19 cellular contexts compared by ENCODE assay signal in genomic region chr11:72818971-72819370, GRCh38. TPM values are rescaled to one million over a fixed set of nuclear protein-coding genes. Genes with fewer than 3 reads are reported as not detected.
A peak's percentile ranks its signal among the peaks of the same experiment; 100 is the strongest.
DNase-seq lines count a peak whose midpoint lies in the region; ATAC-seq and TF ChIP-seq lines count a peak whose summit lies in the region.
"Had no signal": no experiment of that assay in that cellular context is flagged by ENCODE, and none has a peak within 500 bp of the region (broad histone marks: within the 10 kb centered on the region; RNA-seq: fewer than 3 reads in every experiment).

No MANE protein-coding gene starts in this region.

- H3K27me3 Mint-ChIP-seq in activated CD8-positive, alpha-beta T cell treated with anti-CD3 and anti-CD28 coated beads, Interleukin-2, amount 10 ng/mL, durations not matched to agents 7 days and 5 days (ENCODE audit: low read depth) = no peaks in the 10 kb centered on the region
- H3K27me3 Mint-ChIP-seq in activated CD8-positive, alpha-beta T cell treated with anti-CD3 and anti-CD28 coated beads for 36 hours = no peaks in the 10 kb centered on the region
- no peaks in the 10 kb centered on the region for H3K27me3 Mint-ChIP-seq in CD8-positive, alpha-beta T cell (ENCODE audit: low read depth)
- H3K27me3 Mint-ChIP-seq in T-helper 17 cell = no peaks in the 10 kb centered on the region
- peaks cover 4% of the 10 kb centered on the region for H3K27me3 Mint-ChIP-seq in nephron (ENCODE audit: low read depth)

- no peaks in the 10 kb centered on the region for H3K9me3 ChIP-seq in CD8-positive, alpha-beta T cell (ENCODE audit: low read length)
- no peaks in the 10 kb centered on the region for H3K9me3 ChIP-seq in T-helper 17 cell (ENCODE audit: control insufficient read depth, low read length, poor library complexity, severe bottlenecking)
- H3K9me3 ChIP-seq: BLaER1 treated with 17β-estradiol and CSF1 and Interleukin-3, amounts not matched to agents 10 nM and 100 nM; Caco-2 had no signal

- peaks cover 62% of the 10 kb centered on the region for H3K36me3 Mint-ChIP-seq in activated CD8-positive, alpha-beta T cell treated with anti-CD3 and anti-CD28 coated beads, Interleukin-2, amount 10 ng/mL, durations not matched to agents 7 days and 5 days (ENCODE audit: low read depth)
- H3K36me3 Mint-ChIP-seq in activated CD8-positive, alpha-beta T cell treated with anti-CD3 and anti-CD28 coated beads for 36 hours (ENCODE audit: low read depth) = peaks cover 39% of the 10 kb centered on the region
- peaks cover 54% of the 10 kb centered on the region for H3K36me3 Mint-ChIP-seq in CD8-positive, alpha-beta T cell
- H3K36me3 Mint-ChIP-seq in T-helper 17 cell (ENCODE audit: low read depth) (peaks cover 13% of the 10 kb centered on the region), nephron (ENCODE audit: low read depth) (peaks cover 12% of the 10 kb centered on the region)

- POLR2A ChIA-PET in activated CD8-positive, alpha-beta T cell treated with anti-CD3 and anti-CD28 coated beads, Interleukin-2, amount 10 ng/mL, durations not matched to agents 7 days and 5 days (lab: Charles Lee) = no interaction called here
- POLR2A ChIA-PET in activated CD8-positive, alpha-beta T cell treated with anti-CD3 and anti-CD28 coated beads for 36 hours (lab: Charles Lee) = interaction anchor here (1.3 kb wide), 1 partner anchor 9 kb away, joined by 6 read pairs; no protein-coding TSS in a partner anchor
- POLR2A ChIA-PET in CD8-positive, alpha-beta T cell (lab: Charles Lee) = no interaction called here

- no peaks in the 10 kb centered on the region for H3K27me3 ChIP-seq in CD8-positive, alpha-beta T cell (ENCODE audit: insufficient read depth, low read length)
- H3K27me3 ChIP-seq: BLaER1 treated with 17β-estradiol and CSF1 and Interleukin-3, amounts not matched to agents 10 nM and 100 nM had no signal

- ATAC-seq in activated CD8-positive, alpha-beta T cell treated with anti-CD3 and anti-CD28 coated beads, Interleukin-2, amount 10 ng/mL, durations not matched to agents 7 days and 5 days = no peak
- no peak for ATAC-seq in activated CD8-positive, alpha-beta T cell treated with anti-CD3 and anti-CD28 coated beads for 36 hours
- no peak for ATAC-seq in CD8-positive, alpha-beta T cell
- ATAC-seq in T-helper 17 cell (no peak), HG02798 (IDR thresholded peaks at IDR 0.05; ENCODE audit: poor library complexity, unreplicated experiment) (no peak), HG03095 (IDR thresholded peaks at IDR 0.05; ENCODE audit: unreplicated experiment) (no peak)

- H3K36me3 ChIP-seq in CD8-positive, alpha-beta T cell (ENCODE audit: insufficient read depth, low read length) = peaks cover 32% of the 10 kb centered on the region

- DNase-seq in activated CD8-positive, alpha-beta T cell treated with anti-CD3 and anti-CD28 coated beads, Interleukin-2, amount 10 ng/mL, durations not matched to agents 7 days and 5 days = no peak
- no peak for DNase-seq in activated CD8-positive, alpha-beta T cell treated with anti-CD3 and anti-CD28 coated beads for 36 hours
- no peak for DNase-seq in CD8-positive, alpha-beta T cell
- DNase-seq in T-helper 17 cell = no peak
- DNase-seq in epidermal melanocyte (ENCODE audit: insufficient read length, low spot score) = no peak
- DNase-seq: Caco-2, DMS153, HCEC 1CT, KG1, NCI-H1436, NCI-H2029, NCI-H2171 treated with DMSO at 0.1 percent for 48 hours, NCI-H446 treated with DMSO at 0.1 percent for 48 hours, NCI-H774 had no signal

- no peaks in the 10 kb centered on the region for H3K9me3 Mint-ChIP-seq in activated CD8-positive, alpha-beta T cell treated with anti-CD3 and anti-CD28 coated beads, Interleukin-2, amount 10 ng/mL, durations not matched to agents 7 days and 5 days (ENCODE audit: insufficient read depth)
- no peaks in the 10 kb centered on the region for H3K9me3 Mint-ChIP-seq in activated CD8-positive, alpha-beta T cell treated with anti-CD3 and anti-CD28 coated beads for 36 hours
- H3K9me3 Mint-ChIP-seq in CD8-positive, alpha-beta T cell = no peaks in the 10 kb centered on the region
- no peaks in the 10 kb centered on the region for H3K9me3 Mint-ChIP-seq in nephron

- TF ChIP-seq CTCF in activated CD8-positive, alpha-beta T cell treated with anti-CD3 and anti-CD28 coated beads for 36 hours (IDR thresholded peaks at IDR 0.05) = no peak
- TF ChIP-seq CTCF in CD8-positive, alpha-beta T cell (IDR thresholded peaks at IDR 0.05) = no peak
- no peak for TF ChIP-seq CTCF in nephron (IDR thresholded peaks at IDR 0.05; ENCODE audit: unreplicated experiment in 3 of 3)

- no peak overlapping the region for H3K4me3 ChIP-seq in CD8-positive, alpha-beta T cell (ENCODE audit: low read depth, low read length)

- CTCF ChIA-PET in activated CD8-positive, alpha-beta T cell treated with anti-CD3 and anti-CD28 coated beads, Interleukin-2, amount 10 ng/mL, durations not matched to agents 7 days and 5 days (lab: Charles Lee) = interaction anchor here (0.6 to 1.4 kb wide), 3 partner anchors 11 to 100 kb away, joined by 3 to 5 read pairs (median 4); no protein-coding TSS in a partner anchor
- CTCF ChIA-PET in activated CD8-positive, alpha-beta T cell treated with anti-CD3 and anti-CD28 coated beads for 36 hours (lab: Charles Lee) = interaction anchor here (0.7 to 1.3 kb wide), 2 partner anchors 9 to 26 kb away, joined by 3 to 4 read pairs; no protein-coding TSS in a partner anchor
- CTCF ChIA-PET in CD8-positive, alpha-beta T cell (lab: Charles Lee) = no interaction called here

- H3K4me1 Mint-ChIP-seq in activated CD8-positive, alpha-beta T cell treated with anti-CD3 and anti-CD28 coated beads, Interleukin-2, amount 10 ng/mL, durations not matched to agents 7 days and 5 days (ENCODE audit: low read depth) = peaks cover 39% of the 10 kb centered on the region
- H3K4me1 Mint-ChIP-seq in activated CD8-positive, alpha-beta T cell treated with anti-CD3 and anti-CD28 coated beads for 36 hours (ENCODE audit: low read depth) = peaks cover 23% of the 10 kb centered on the region
- H3K4me1 Mint-ChIP-seq in CD8-positive, alpha-beta T cell (ENCODE audit: low read depth) = peaks cover 27% of the 10 kb centered on the region
- peaks cover 22% of the 10 kb centered on the region for H3K4me1 Mint-ChIP-seq in T-helper 17 cell
- H3K4me1 Mint-ChIP-seq in nephron = peaks cover 8% of the 10 kb centered on the region

- no peak overlapping the region for H3K4me3 Mint-ChIP-seq in activated CD8-positive, alpha-beta T cell treated with anti-CD3 and anti-CD28 coated beads, Interleukin-2, amount 10 ng/mL, durations not matched to agents 7 days and 5 days
- no peak overlapping the region for H3K4me3 Mint-ChIP-seq in activated CD8-positive, alpha-beta T cell treated with anti-CD3 and anti-CD28 coated beads for 36 hours
- no peak overlapping the region for H3K4me3 Mint-ChIP-seq in CD8-positive, alpha-beta T cell
- H3K4me3 Mint-ChIP-seq in T-helper 17 cell (no peak overlapping the region), nephron (peak overlapping the region in 2 of 3 experiments; percentile 1 to 55)

- no peak overlapping the region for H3K27ac ChIP-seq in CD8-positive, alpha-beta T cell (ENCODE audit: low read depth, low read length)
- H3K27ac ChIP-seq: RWPE1 had no signal

- peak overlapping the region; percentile 7 for H3K27ac Mint-ChIP-seq in activated CD8-positive, alpha-beta T cell treated with anti-CD3 and anti-CD28 coated beads, Interleukin-2, amount 10 ng/mL, durations not matched to agents 7 days and 5 days
- H3K27ac Mint-ChIP-seq in activated CD8-positive, alpha-beta T cell treated with anti-CD3 and anti-CD28 coated beads for 36 hours = no peak overlapping the region
- H3K27ac Mint-ChIP-seq in CD8-positive, alpha-beta T cell = peak overlapping the region; percentile 38
- peak overlapping the region; percentile 81 for H3K27ac Mint-ChIP-seq in T-helper 17 cell
- H3K27ac Mint-ChIP-seq in nephron = no peak overlapping the region

- peaks cover 21% of the 10 kb centered on the region for H3K4me1 ChIP-seq in CD8-positive, alpha-beta T cell (ENCODE audit: insufficient read depth, low read length)

- intact Hi-C loops in activated CD8-positive, alpha-beta T cell treated with anti-CD3 and anti-CD28 coated beads for 36 hours (cut with micrococcal nuclease) = no loop called here
- intact Hi-C loops in CD8-positive, alpha-beta T cell (cut with DNase I, micrococcal nuclease) = loop anchor here in 1 of 2 experiments (10.0 kb wide), 2 partner anchors 384 to 1056 kb away; partner anchors contain the start of genes CLPB, COA4 and PAAF1

RNA-seq across cellular contexts. Expression of gene ATG16L2, which starts 4.8 kb away (rescaled TPM):
- total RNA-seq in activated CD8-positive, alpha-beta T cell treated with anti-CD3 and anti-CD28 coated beads, Interleukin-2, amount 10 ng/mL, durations not matched to agents 7 days and 5 days = 100 to 1,000 TPM; 104 to 105 TPM
- 10 to 100 TPM; 70.8 to 71.4 TPM for total RNA-seq in activated CD8-positive, alpha-beta T cell treated with anti-CD3 and anti-CD28 coated beads for 36 hours
- 10 to 100 TPM; 45.7 to 52.8 TPM for total RNA-seq in CD8-positive, alpha-beta T cell
- 100 to 1,000 TPM in 1 of 2 donors, 10 to 100 TPM in 1; 95.4 to 121 TPM for total RNA-seq in T-helper 17 cell

RNA-seq across cellular contexts. Expression of gene STARD10, which starts 25.1 kb away (rescaled TPM):
- total RNA-seq in activated CD8-positive, alpha-beta T cell treated with anti-CD3 and anti-CD28 coated beads, Interleukin-2, amount 10 ng/mL, durations not matched to agents 7 days and 5 days = 1 to 10 TPM; 4.0 to 4.5 TPM
- 1 to 10 TPM; 8.1 to 8.6 TPM for total RNA-seq in activated CD8-positive, alpha-beta T cell treated with anti-CD3 and anti-CD28 coated beads for 36 hours
- total RNA-seq in CD8-positive, alpha-beta T cell = 10 to 100 TPM; 22.1 to 25.1 TPM
- 10 to 100 TPM; 12.9 to 17.7 TPM for total RNA-seq in T-helper 17 cell

Comparison
In these comparisons a context has a peak if more than half of its experiments do, and no peak if none do; other contexts are left out.
1. H3K27ac Mint-ChIP-seq: peak in activated CD8-positive, alpha-beta T cell treated with anti-CD3 and anti-CD28 coated beads, Interleukin-2, amount 10 ng/mL, durations not matched to agents 7 days and 5 days (single experiment), CD8-positive, alpha-beta T cell (single experiment) and T-helper 17 cell (single experiment); none in activated CD8-positive, alpha-beta T cell treated with anti-CD3 and anti-CD28 coated beads for 36 hours (single experiment) and nephron (0 of 3).
2. H3K4me3 Mint-ChIP-seq: peak in nephron (2 of 3); none in activated CD8-positive, alpha-beta T cell treated with anti-CD3 and anti-CD28 coated beads, Interleukin-2, amount 10 ng/mL, durations not matched to agents 7 days and 5 days (single experiment), activated CD8-positive, alpha-beta T cell treated with anti-CD3 and anti-CD28 coated beads for 36 hours (single experiment), CD8-positive, alpha-beta T cell (single experiment) and T-helper 17 cell (single experiment).